ENCODE assay signal across 9 cellular contexts in the genomic region with DNA sequence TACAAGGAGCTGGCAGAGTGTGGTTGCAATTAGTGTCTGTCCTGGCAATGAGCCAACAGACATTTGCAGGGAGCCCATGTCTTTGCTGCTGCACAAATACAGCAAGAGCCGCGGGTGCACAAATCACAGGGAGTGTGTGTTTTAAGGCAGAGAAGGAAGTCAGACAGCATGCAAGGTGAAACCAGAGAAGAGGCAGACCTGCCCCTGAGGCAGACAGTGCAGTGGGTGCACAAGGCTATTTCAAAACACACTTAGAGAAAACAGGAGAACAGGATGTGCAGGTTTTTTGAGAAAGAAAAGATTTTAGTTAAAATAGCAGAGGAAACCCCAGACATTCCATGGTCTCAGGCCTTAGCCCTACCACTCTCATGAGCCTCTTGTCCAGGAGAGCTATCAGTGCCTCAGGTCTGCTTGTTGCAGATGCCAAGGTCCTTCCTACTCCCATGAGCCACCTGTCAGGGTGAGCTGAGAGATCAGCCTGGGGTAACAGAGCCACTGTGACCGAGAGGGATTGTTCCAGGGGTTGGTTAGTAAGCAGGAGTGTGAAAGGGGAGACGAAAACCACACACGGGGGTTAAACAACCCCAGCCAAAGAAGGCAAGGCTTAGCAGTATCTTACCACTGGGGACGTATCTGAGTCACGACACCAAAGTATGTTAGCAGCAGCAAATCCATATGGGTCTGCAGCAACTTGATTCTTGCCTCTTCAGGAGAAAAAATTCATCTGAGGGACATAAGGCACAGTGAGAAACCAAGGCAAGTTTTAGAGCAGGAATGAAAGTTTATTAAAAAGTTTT.
DNase-seq lines count a peak whose midpoint lies in the region; ATAC-seq and FAIRE-seq lines count a peak whose summit lies in the region.
"Had no signal": no experiment of that assay in that cellular context is flagged by ENCODE, and none has a peak within 500 bp of the region (broad histone marks: within the 10 kb centered on the region; RNA-seq: fewer than 3 reads in every experiment).

No MANE protein-coding gene starts in this region.

- H3K9me3 Mint-ChIP-seq in CD4-positive, alpha-beta memory T cell = peaks cover 0 to 12% (median 4%) of the 10 kb centered on the region in 8 donors

- CTCF ChIA-PET in CD4-positive, alpha-beta memory T cell (lab: Charles Lee; ENCODE audit: partially characterized antibody) = interaction anchor here (1.2 to 1.6 kb wide), 2 partner anchors 11 to 17 kb away, joined by 3 to 6 read pairs; no protein-coding TSS in a partner anchor

- H3K4me1 Mint-ChIP-seq in CD4-positive, alpha-beta memory T cell = peaks cover 9 to 25% (median 19%) of the 10 kb centered on the region in 4 donors

- no peaks in the 10 kb centered on the region for H3K27me3 ChIP-seq in CD4-positive, alpha-beta memory T cell (ENCODE audit: insufficient read depth, low read length)
- H3K27me3 ChIP-seq in H7 (ENCODE audit: control insufficient read depth, insufficient read depth, low read length) = no peaks in the 10 kb centered on the region

- H3K36me3 ChIP-seq in CD4-positive, alpha-beta memory T cell (ENCODE audit: insufficient read depth, low read length) = no peaks in the 10 kb centered on the region
- no peaks in the 10 kb centered on the region for H3K36me3 ChIP-seq in H7 (replicated peaks; ENCODE audit: control insufficient read depth, insufficient read depth, low read length)

- ATAC-seq in HG02973 (IDR thresholded peaks at IDR 0.05; ENCODE audit: unreplicated experiment) = no peak

- POLR2A ChIA-PET in CD4-positive, alpha-beta memory T cell (lab: Charles Lee; ENCODE audit: partially characterized antibody) = no interaction called here

- peak overlapping the region in 3 of 8 donors; percentile 38 to 47 (median 45) for H3K4me3 Mint-ChIP-seq in CD4-positive, alpha-beta memory T cell

- peaks cover 13% of the 10 kb centered on the region for H3K4me1 ChIP-seq in CD4-positive, alpha-beta memory T cell (ENCODE audit: insufficient read depth, low read length)

- H3K27ac ChIP-seq in CD4-positive, alpha-beta memory T cell (ENCODE audit: low read depth, low read length) = no peak overlapping the region

- no peak overlapping the region for H3K4me3 ChIP-seq in CD4-positive, alpha-beta memory T cell (ENCODE audit: low read length in 2 of 2)
- H3K4me3 ChIP-seq in H7 (ENCODE audit: insufficient read depth, low read depth, low read length) = no peak overlapping the region

- peaks cover 0 to 2% of the 10 kb centered on the region in 2 donors for H3K27me3 Mint-ChIP-seq in CD4-positive, alpha-beta memory T cell

- no peaks in the 10 kb centered on the region for H3K36me3 Mint-ChIP-seq in CD4-positive, alpha-beta memory T cell

- no peak for FAIRE-seq in GM19239 (lab: Jason Lieb, UNC)
- FAIRE-seq: G401.6 had no signal

- intact Hi-C loops in CD4-positive, alpha-beta memory T cell (cut with micrococcal nuclease) = no loop called here

- peak in 2 of 5 donors; percentile 5 to 9 for DNase-seq in CD4-positive, alpha-beta memory T cell
- DNase-seq in LHCN-M2 (ENCODE audit: low read depth) = peak; percentile 14
- DNase-seq in NOMO-1 treated with dmso at 0.1 percent for 144 hours (lab: John Stamatoyannopoulos, UW; ENCODE audit: unreplicated experiment) = peak; percentile 3
- DNase-seq in iris pigment epithelial cell (ENCODE audit: low read depth) = peak; percentile 80
- DNase-seq in GM19239 (ENCODE audit: insufficient read length, low spot score) = no peak
- DNase-seq in cerebellar nuclear complex (lab: John Stamatoyannopoulos, UW) = no peak
- no peak for DNase-seq in H7

- no peaks in the 10 kb centered on the region for H3K9me3 ChIP-seq in CD4-positive, alpha-beta memory T cell (ENCODE audit: control insufficient read depth in 1 of 2, low read length in 2 of 2)

- peak overlapping the region; percentile 3 to 87 (median 79) for H3K27ac Mint-ChIP-seq in CD4-positive, alpha-beta memory T cell

Comparison
In these comparisons a context has a peak if more than half of its experiments do, and no peak if none do; other contexts are left out.
1. DNase-seq: peak in LHCN-M2 (single experiment), NOMO-1 treated with dmso at 0.1 percent for 144 hours (single experiment) and iris pigment epithelial cell (single experiment); none in GM19239 (single experiment), cerebellar nuclear complex (0 of 2) and H7 (single experiment).